In the genomic region with DNA sequence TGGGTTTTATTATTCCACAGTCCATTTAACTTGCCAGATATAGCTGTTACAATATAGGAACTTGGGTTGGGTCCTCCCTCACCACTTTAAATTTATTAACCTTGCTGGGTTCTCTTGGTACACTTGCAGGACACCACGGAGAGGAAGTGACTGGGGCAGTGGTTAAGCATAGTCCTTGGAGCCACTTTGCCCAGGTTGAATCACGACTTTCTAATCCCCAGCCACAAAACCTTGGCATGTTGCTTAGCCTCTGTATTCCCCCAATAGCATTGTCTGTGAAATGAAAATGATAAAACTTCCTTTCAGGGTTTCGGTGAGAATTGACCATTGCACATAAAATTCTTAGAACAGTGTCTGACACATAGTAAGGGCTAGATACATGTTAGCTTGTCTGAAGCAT, we compare ENCODE assay signal across 33 cellular contexts.
DNase-seq lines count a peak whose midpoint lies in the region; ATAC-seq and TF ChIP-seq lines count a peak whose summit lies in the region.
"Had no signal": no experiment of that assay in that cellular context is flagged by ENCODE, and none has a peak within 500 bp of the region (broad histone marks: within the 10 kb centered on the region; RNA-seq: fewer than 3 reads in every experiment).

No MANE protein-coding gene starts in this region.

- H3K9me3 ChIP-seq in breast epithelium (no peaks in the 10 kb centered on the region), PC-9 (ENCODE audit: insufficient read depth, low read depth) (peaks cover 6% of the 10 kb centered on the region), gastrocnemius medialis (no peaks in the 10 kb centered on the region)
- H3K9me3 ChIP-seq: gastroesophageal sphincter, lower lobe of right lung, mucosa of descending colon, right atrium auricular region, spleen, thoracic aorta had no signal

- no peaks in the 10 kb centered on the region for H3K79me2 ChIP-seq in PC-9 (ENCODE audit: low read depth)
- H3K79me2 ChIP-seq: hepatocyte, parathyroid adenoma had no signal

- no peaks in the 10 kb centered on the region for H3K27me3 Mint-ChIP-seq in MCF 10A (ENCODE audit: insufficient read depth, unreplicated experiment)
- peaks cover 5% of the 10 kb centered on the region for H3K27me3 Mint-ChIP-seq in activated naive CD4-positive, alpha-beta T cell treated with anti-CD3 and anti-CD28 coated beads, Interleukin-2, amount 10 ng/mL, durations not matched to agents 7 days and 5 days
- H3K27me3 Mint-ChIP-seq: CD4-positive, CD25-positive, alpha-beta regulatory T cell had no signal

- no peaks in the 10 kb centered on the region for H3K36me3 Mint-ChIP-seq in MCF 10A (ENCODE audit: insufficient read depth, unreplicated experiment)
- H3K36me3 Mint-ChIP-seq in activated naive CD4-positive, alpha-beta T cell treated with anti-CD3 and anti-CD28 coated beads, Interleukin-2, amount 10 ng/mL, durations not matched to agents 7 days and 5 days: no peaks in the 10 kb centered on the region
- H3K36me3 Mint-ChIP-seq: activated CD4-positive, alpha-beta memory T cell treated with anti-CD3 and anti-CD28 coated beads for 36 hours; CD4-positive, CD25-positive, alpha-beta regulatory T cell; T-cell had no signal

- TF ChIP-seq POLR2A in breast epithelium (IDR thresholded peaks at IDR 0.05): no peak
- TF ChIP-seq POLR2A in gastrocnemius medialis (IDR thresholded peaks at IDR 0.05): no peak

- H3K4me1 ChIP-seq in breast epithelium (no peaks in the 10 kb centered on the region), PC-9 (replicated peaks; ENCODE audit: insufficient read depth) (peaks cover 15% of the 10 kb centered on the region), gastrocnemius medialis (peaks cover 8 to 12% of the 10 kb centered on the region in 2 donors)
- H3K4me1 ChIP-seq: lower lobe of right lung, parathyroid adenoma, spleen had no signal

- H3K4me1 Mint-ChIP-seq in MCF 10A (ENCODE audit: insufficient read depth, unreplicated experiment): peaks cover 9% of the 10 kb centered on the region
- H3K4me1 Mint-ChIP-seq in activated naive CD4-positive, alpha-beta T cell treated with anti-CD3 and anti-CD28 coated beads, Interleukin-2, amount 10 ng/mL, durations not matched to agents 7 days and 5 days: no peaks in the 10 kb centered on the region
- H3K4me1 Mint-ChIP-seq: CD4-positive, CD25-positive, alpha-beta regulatory T cell; nephron; stimulated activated naive CD8-positive, alpha-beta T cell treated with anti-CD3 and anti-CD28 coated beads, Interleukin-15, amount 100 ng/mL, for 72 hours; T-cell had no signal

- H3K4me3 ChIP-seq in breast epithelium (no peak overlapping the region), PC-9 (no peak overlapping the region), gastrocnemius medialis (no peak overlapping the region)
- H3K4me3 ChIP-seq: dorsolateral prefrontal cortex, gastroesophageal sphincter, GM23338, hepatocyte, lower lobe of right lung, mucosa of descending colon, right atrium auricular region, spleen, thoracic aorta had no signal

- no peak overlapping the region for H3K4me3 Mint-ChIP-seq in MCF 10A (ENCODE audit: unreplicated experiment)
- H3K4me3 Mint-ChIP-seq in activated naive CD4-positive, alpha-beta T cell treated with anti-CD3 and anti-CD28 coated beads, Interleukin-2, amount 10 ng/mL, durations not matched to agents 7 days and 5 days: no peak overlapping the region
- H3K4me3 Mint-ChIP-seq: activated CD4-positive, alpha-beta memory T cell treated with anti-CD3 and anti-CD28 coated beads for 36 hours; activated naive CD4-positive, alpha-beta T cell treated with anti-CD3 and anti-CD28 coated beads for 36 hours; CD4-positive, CD25-positive, alpha-beta regulatory T cell; GM23338; nephron; stimulated activated naive CD8-positive, alpha-beta T cell treated with anti-CD3 and anti-CD28 coated beads, Interleukin-15, amount 100 ng/mL, for 72 hours; T-cell had no signal

- H3K9me3 Mint-ChIP-seq in MCF 10A (ENCODE audit: unreplicated experiment): peaks cover 8% of the 10 kb centered on the region
- no peaks in the 10 kb centered on the region for H3K9me3 Mint-ChIP-seq in activated naive CD4-positive, alpha-beta T cell treated with anti-CD3 and anti-CD28 coated beads, Interleukin-2, amount 10 ng/mL, durations not matched to agents 7 days and 5 days
- H3K9me3 Mint-ChIP-seq: activated CD4-positive, alpha-beta memory T cell treated with anti-CD3 and anti-CD28 coated beads for 36 hours; activated naive CD4-positive, alpha-beta T cell treated with anti-CD3 and anti-CD28 coated beads for 36 hours; GM23338; stimulated activated naive CD8-positive, alpha-beta T cell treated with anti-CD3 and anti-CD28 coated beads, Interleukin-15, amount 100 ng/mL, for 72 hours had no signal

- no peaks in the 10 kb centered on the region for H3K36me3 ChIP-seq in breast epithelium
- 0 out of 2 replicates have a peak, but pooled peaks cover 5% of the 10 kb centered on the region for H3K36me3 ChIP-seq in PC-9 (ENCODE audit: low read depth)
- no peaks in the 10 kb centered on the region for H3K36me3 ChIP-seq in gastrocnemius medialis
- H3K36me3 ChIP-seq: brain microvascular endothelial cell, gastroesophageal sphincter, lower lobe of right lung, right atrium auricular region, spleen, thoracic aorta had no signal

- CTCF ChIA-PET in MCF 10A (lab: Yijun Ruan, JAX) (interaction anchor here (0.7 kb wide), 1 partner anchor 716 kb away, joined by 3 read pairs; no protein-coding TSS in a partner anchor), PC-9 (lab: Charles Lee) (no interaction called here)
- CTCF ChIA-PET in activated naive CD4-positive, alpha-beta T cell treated with anti-CD3 and anti-CD28 coated beads, Interleukin-2, amount 10 ng/mL, durations not matched to agents 7 days and 5 days (lab: Charles Lee): no interaction called here

- intact Hi-C loops in MCF 10A (cut with micrococcal nuclease): no loop called here
- intact Hi-C loops in breast epithelium (cut with DNase I; ENCODE audit: low total_unique reads): no loop called here
- intact Hi-C loops in PC-9 (cut with micrococcal nuclease; ENCODE audit: unreplicated experiment): no loop called here
- intact Hi-C loops in gastrocnemius medialis (cut with DNase I; ENCODE audit: low total_unique reads): no loop called here

- POLR2A ChIA-PET in MCF 10A (lab: Yijun Ruan, JAX) (no interaction called here), PC-9 (lab: Charles Lee; ENCODE audit: unreplicated experiment) (interaction anchor here (0.7 kb wide), 1 partner anchor 84 kb away, joined by 5 read pairs; no protein-coding TSS in a partner anchor)

- H2AFZ ChIP-seq in PC-9: no peak overlapping the region
- H2AFZ ChIP-seq: GM23338, hepatocyte, parathyroid adenoma had no signal

- ATAC-seq in gastrocnemius medialis: no peak
- ATAC-seq: gastroesophageal sphincter; GM23338; mucosa of descending colon; stimulated activated naive CD8-positive, alpha-beta T cell treated with anti-CD3 and anti-CD28 coated beads, Interleukin-15, amount 100 ng/mL, for 72 hours; T-cell had no signal

- H3K27ac ChIP-seq in breast epithelium: no peak overlapping the region
- peak overlapping the region; percentile 25; the same call in 1 of the 2 replicates for H3K27ac ChIP-seq in PC-9
- peak overlapping the region in 3 of 4 donors; percentile 23 to 57 (median 27) for H3K27ac ChIP-seq in gastrocnemius medialis
- H3K27ac ChIP-seq: 22Rv1, brain microvascular endothelial cell, dorsolateral prefrontal cortex, gastroesophageal sphincter, hepatocyte, lower lobe of right lung, parathyroid adenoma, right atrium auricular region, spleen, thoracic aorta had no signal

- in situ Hi-C loops in gastrocnemius medialis (cut with MboI; ENCODE audit: low sequenced_read_pairs in 4 of 4): no loop called here

- TF ChIP-seq CTCF in MCF 10A (IDR thresholded peaks at IDR 0.05; ENCODE audit: unreplicated experiment) (no peak), breast epithelium (IDR thresholded peaks at IDR 0.05) (no peak), PC-9 (conservative IDR thresholded peaks at IDR 0.05) (no peak), gastrocnemius medialis (IDR thresholded peaks at IDR 0.05 in 4 of 5, conservative IDR thresholded peaks at IDR 0.05 in 1 of 5) (no peak)

- BruUV-seq in MCF 10A (replicated peaks; lab: Mats Ljungman, UMichigan): no TSS peak
- no TSS peak for BruUV-seq in PC-9 (replicated peaks; lab: Mats Ljungman, UMichigan)

- no peaks in the 10 kb centered on the region for H3K9me2 ChIP-seq in PC-9 (ENCODE audit: insufficient read depth)

- H3K27me3 ChIP-seq in breast epithelium: no peaks in the 10 kb centered on the region
- H3K27me3 ChIP-seq in PC-9 (ENCODE audit: insufficient read depth, low read depth): no peaks in the 10 kb centered on the region
- H3K27me3 ChIP-seq in gastrocnemius medialis: no peaks in the 10 kb centered on the region
- H3K27me3 ChIP-seq: brain microvascular endothelial cell, gastroesophageal sphincter, hepatocyte, right atrium auricular region had no signal

- H3K4me2 ChIP-seq in PC-9: no peak overlapping the region
- H3K4me2 ChIP-seq: GM23338, hepatocyte had no signal

- no peak overlapping the region for H3K27ac Mint-ChIP-seq in MCF 10A (ENCODE audit: low read depth, unreplicated experiment)
- H3K27ac Mint-ChIP-seq in activated naive CD4-positive, alpha-beta T cell treated with anti-CD3 and anti-CD28 coated beads, Interleukin-2, amount 10 ng/mL, durations not matched to agents 7 days and 5 days: no peak overlapping the region
- H3K27ac Mint-ChIP-seq: activated CD4-positive, alpha-beta memory T cell treated with anti-CD3 and anti-CD28 coated beads for 36 hours; activated naive CD4-positive, alpha-beta T cell treated with anti-CD3 and anti-CD28 coated beads for 36 hours; CD4-positive, CD25-positive, alpha-beta regulatory T cell; GM23338; nephron; stimulated activated naive CD8-positive, alpha-beta T cell treated with anti-CD3 and anti-CD28 coated beads, Interleukin-15, amount 100 ng/mL, for 72 hours; T-cell had no signal

- DNase-seq in MCF 10A (ENCODE audit: unreplicated experiment) (peak; percentile 14), breast epithelium (ENCODE audit: low spot score in 2 of 2) (no peak), PC-9 (no peak), glomerular visceral epithelial cell (ENCODE audit: extremely low spot score) (peak; percentile 76), gastrocnemius medialis (no peak), DMS79 treated with DMSO at 0.1 percent for 48 hours (lab: John Stamatoyannopoulos, UW) (no peak), T-helper 9 cell (no peak)
- DNase-seq in activated naive CD4-positive, alpha-beta T cell treated with anti-CD3 and anti-CD28 coated beads, Interleukin-2, amount 10 ng/mL, durations not matched to agents 7 days and 5 days: no peak
- DNase-seq: activated CD4-positive, alpha-beta memory T cell treated with anti-CD3 and anti-CD28 coated beads for 36 hours; activated CD4-positive, CD25-positive, alpha-beta regulatory T cell; activated naive CD4-positive, alpha-beta T cell treated with anti-CD3 and anti-CD28 coated beads for 36 hours; brain microvascular endothelial cell; CD4-positive, CD25-positive, alpha-beta regulatory T cell; DND-41; dorsolateral prefrontal cortex; KG1; lower lobe of right lung; mucosa of descending colon; NCI-H1436 treated with DMSO at 0.1 percent for 48 hours; NCI-H345; NCI-H748 treated with DMSO at 0.1 percent for 48 hours; spleen; stimulated activated CD4-positive, alpha-beta T cell treated with anti-CD3 and anti-CD28 coated beads, Interleukin-2, amount 100 ng/mL, for 24 hours; stimulated activated naive CD8-positive, alpha-beta T cell treated with anti-CD3 and anti-CD28 coated beads, Interleukin-15, amount 100 ng/mL, for 72 hours; T-cell had no signal

- H3F3A ChIP-seq in PC-9 (ENCODE audit: insufficient read depth, low read depth): peaks cover 6% of the 10 kb centered on the region; the same call in 1 of the 2 replicates

- H4K20me1 ChIP-seq in PC-9 (ENCODE audit: insufficient read depth): no peaks in the 10 kb centered on the region

Comparison
In these comparisons a context has a peak if more than half of its experiments do, and no peak if none do; other contexts are left out.
1. DNase-seq: peak in MCF 10A (single experiment) and glomerular visceral epithelial cell (single experiment); none in breast epithelium (0 of 2), PC-9 (0 of 2), gastrocnemius medialis (0 of 2), DMS79 treated with DMSO at 0.1 percent for 48 hours (single experiment), T-helper 9 cell (single experiment) and activated naive CD4-positive, alpha-beta T cell treated with anti-CD3 and anti-CD28 coated beads, Interleukin-2, amount 10 ng/mL, durations not matched to agents 7 days and 5 days (single experiment).
2. H3K27ac ChIP-seq: peak in PC-9 (single experiment) and gastrocnemius medialis (3 of 4); none in breast epithelium (0 of 2).